ENCODE assay signal across 8 cellular contexts in the genomic region with DNA sequence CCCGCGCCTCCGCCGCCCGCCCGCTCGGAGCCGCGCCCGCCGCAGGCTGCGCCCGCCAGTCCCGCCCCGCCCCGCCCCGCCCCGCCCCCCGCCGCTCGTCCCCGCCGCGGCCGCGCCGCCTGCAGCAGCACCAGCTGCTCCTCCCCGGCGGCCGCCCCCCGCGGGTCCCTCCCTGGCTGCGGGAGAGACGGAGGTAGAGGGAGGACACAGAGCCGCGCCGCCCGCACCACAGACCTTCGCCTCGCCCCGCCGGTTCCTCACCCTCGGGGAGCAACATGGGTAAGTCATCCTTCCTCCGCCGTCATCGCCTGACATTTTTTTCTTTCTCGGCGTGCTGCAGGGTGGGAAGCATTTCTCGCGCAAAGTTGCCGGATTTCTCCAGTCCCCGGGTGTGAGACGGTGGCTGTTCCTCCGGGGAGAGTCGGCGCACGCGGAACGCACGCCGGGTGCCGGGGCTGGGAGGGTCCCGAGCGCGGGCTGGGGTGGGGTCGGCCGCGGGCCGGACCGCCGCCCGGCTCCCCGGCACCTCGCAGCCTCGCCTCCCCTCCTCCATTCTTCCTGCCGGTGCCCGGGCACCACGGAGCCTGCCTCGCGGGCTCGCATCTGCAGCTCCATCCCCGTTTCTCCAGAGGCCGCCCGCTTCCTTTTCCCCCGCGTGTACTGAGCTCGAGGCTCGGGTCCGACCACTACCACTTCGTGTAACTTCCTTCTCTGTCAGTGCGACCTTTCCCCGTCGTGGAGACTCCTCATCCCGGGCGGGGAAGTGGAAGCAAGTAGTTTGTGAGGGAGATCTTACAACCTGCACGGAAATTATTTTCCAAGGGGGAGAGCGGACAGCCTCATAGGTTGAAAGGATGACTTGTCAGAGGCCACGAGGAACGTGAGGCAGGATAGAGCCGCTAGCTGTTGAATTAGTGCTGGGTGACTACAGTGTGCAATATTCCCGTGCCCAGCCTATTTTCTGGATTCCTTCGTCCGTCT. TPM values are rescaled to one million over a fixed set of nuclear protein-coding genes. Genes with fewer than 3 reads are reported as not detected.
A peak's percentile ranks its signal among the peaks of the same experiment; 100 is the strongest.
DNase-seq lines count a peak whose midpoint lies in the region; ATAC-seq and TF ChIP-seq lines count a peak whose summit lies in the region.

A gene with protein sequence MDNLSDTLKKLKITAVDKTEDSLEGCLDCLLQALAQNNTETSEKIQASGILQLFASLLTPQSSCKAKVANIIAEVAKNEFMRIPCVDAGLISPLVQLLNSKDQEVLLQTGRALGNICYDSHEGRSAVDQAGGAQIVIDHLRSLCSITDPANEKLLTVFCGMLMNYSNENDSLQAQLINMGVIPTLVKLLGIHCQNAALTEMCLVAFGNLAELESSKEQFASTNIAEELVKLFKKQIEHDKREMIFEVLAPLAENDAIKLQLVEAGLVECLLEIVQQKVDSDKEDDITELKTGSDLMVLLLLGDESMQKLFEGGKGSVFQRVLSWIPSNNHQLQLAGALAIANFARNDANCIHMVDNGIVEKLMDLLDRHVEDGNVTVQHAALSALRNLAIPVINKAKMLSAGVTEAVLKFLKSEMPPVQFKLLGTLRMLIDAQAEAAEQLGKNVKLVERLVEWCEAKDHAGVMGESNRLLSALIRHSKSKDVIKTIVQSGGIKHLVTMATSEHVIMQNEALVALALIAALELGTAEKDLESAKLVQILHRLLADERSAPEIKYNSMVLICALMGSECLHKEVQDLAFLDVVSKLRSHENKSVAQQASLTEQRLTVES (plus strand): TSS at position 94 of the 981 bp plus-strand sequence. CDS start 182 bp downstream, at position 276.

- H3K27me3 ChIP-seq in osteoblast (ENCODE audit: insufficient read depth, low read length) = no peaks in the 10 kb centered on the region
- H3K27me3 ChIP-seq in tibial nerve = no peaks in the 10 kb centered on the region

- no peak for TF ChIP-seq EP300 in tibial nerve (IDR thresholded peaks at IDR 0.05)

- H3K27me3 Mint-ChIP-seq in glutamatergic neuron (ENCODE audit: unreplicated experiment) = peaks cover 7% of the 10 kb centered on the region

- H3K4me3 ChIP-seq in osteoblast (ENCODE audit: insufficient read depth, low read length) (peak within 1 kb of the TSS; percentile 94), tibial nerve (peak within 1 kb of the TSS; percentile 77 to 91 (median 86))

- ATAC-seq in GM19467 (IDR thresholded peaks at IDR 0.05; ENCODE audit: unreplicated experiment) = peak; percentile 14

- H3K36me3 ChIP-seq in osteoblast (ENCODE audit: insufficient read depth, low read length) = no peaks in the 10 kb centered on the region
- no peaks in the 10 kb centered on the region for H3K36me3 ChIP-seq in tibial nerve

- peak within 1 kb of the TSS; percentile 96 for H2AFZ ChIP-seq in osteoblast (ENCODE audit: low read length)

- H3K36me3 Mint-ChIP-seq in glutamatergic neuron (ENCODE audit: unreplicated experiment) = no peaks in the 10 kb centered on the region

- WGBS in tibial nerve, 2 donors = 0 to 1% methylated on average over 28 to 69 of the region's 103 CpGs

- peak within 1 kb of the TSS; percentile 98 for H3K4me3 Mint-ChIP-seq in glutamatergic neuron (ENCODE audit: unreplicated experiment)

- H3K4me1 ChIP-seq in osteoblast (ENCODE audit: insufficient read depth, low read length) = peaks cover 13% of the 10 kb centered on the region
- H3K4me1 ChIP-seq in tibial nerve = peaks cover 0 to 35% (median 16%) of the 10 kb centered on the region in 4 donors

- H3K27ac ChIP-seq in osteoblast (ENCODE audit: low read depth, low read length) (peak within 1 kb of the TSS; percentile 92), tibial nerve (peak within 1 kb of the TSS; percentile 90 to 96 (median 92))

- TF ChIP-seq CTCF in glutamatergic neuron (IDR thresholded peaks at IDR 0.05; ENCODE audit: partially characterized antibody, unreplicated experiment) = no peak
- TF ChIP-seq CTCF in osteoblast (IDR thresholded peaks at IDR 0.05; ENCODE audit: extremely low read depth, low read depth, low read length) = no peak
- no peak for TF ChIP-seq CTCF in tibial nerve (IDR thresholded peaks at IDR 0.05)

- DNase-seq in CMK (ENCODE audit: low read depth) = peak; percentile 12
- DNase-seq in HS-27A (ENCODE audit: low read depth) = peak; percentile 14
- peak; percentile 86 for DNase-seq in RKO (ENCODE audit: low spot score)
- peak; percentile 27 for DNase-seq in activated naive CD8-positive, alpha-beta T cell treated with anti-CD3 and anti-CD28 coated beads, Interleukin-2, amount 50 U/mL, for 16 hours (ENCODE audit: low read depth, low spot score)
- peak; percentile 56 for DNase-seq in glutamatergic neuron
- peak; percentile 85 for DNase-seq in osteoblast (ENCODE audit: insufficient read length, low spot score, missing footprints)
- peak; percentile 13 to 17 for DNase-seq in tibial nerve (ENCODE audit: low spot score in 2 of 2)

- H3K9me3 ChIP-seq in osteoblast (ENCODE audit: low read depth, low read length) (no peaks in the 10 kb centered on the region), tibial nerve (no peaks in the 10 kb centered on the region)

- H3K9me3 Mint-ChIP-seq in glutamatergic neuron (ENCODE audit: unreplicated experiment) = peaks cover 11% of the 10 kb centered on the region

- peaks cover 7% of the 10 kb centered on the region for H4K20me1 ChIP-seq in osteoblast (ENCODE audit: insufficient read depth, low read length)

- H3K79me2 ChIP-seq in osteoblast (ENCODE audit: insufficient read depth, low read length) = peaks cover 58% of the 10 kb centered on the region

- H3K4me1 Mint-ChIP-seq in glutamatergic neuron (ENCODE audit: low read depth, unreplicated experiment) = peaks cover 17% of the 10 kb centered on the region

- no peak for TF ChIP-seq POLR2A in tibial nerve (IDR thresholded peaks at IDR 0.05)

- H3K4me2 ChIP-seq in osteoblast (ENCODE audit: insufficient read depth, low read length) = peak within 1 kb of the TSS; percentile 91

- H3K27ac Mint-ChIP-seq in glutamatergic neuron (ENCODE audit: unreplicated experiment) = peak within 1 kb of the TSS; percentile 99

RNA-seq across cellular contexts. Expression of the gene that starts here (rescaled TPM):
- total RNA-seq in glutamatergic neuron (ENCODE audit: unreplicated experiment) (121 TPM), osteoblast (60.1 and 62.8 TPM in 2 replicates), tibial nerve (10 to 100 TPM; 40.5 to 61.4 (median 54.1) TPM)

Comparison
In these comparisons a context has a peak if more than half of its experiments do, and no peak if none do; other contexts are left out.
1. Peak in every context shown above with its lines: DNase-seq, ATAC-seq, H3K4me3 ChIP-seq and H3K27ac ChIP-seq.
2. DNase-seq: peak in every context shown above with its lines; median percentile 86 in RKO; 85 in osteoblast; 56 in glutamatergic neuron; 27 in activated naive CD8-positive, alpha-beta T cell treated with anti-CD3 and anti-CD28 coated beads, Interleukin-2, amount 50 U/mL, for 16 hours; 15 in tibial nerve; 14 in HS-27A; 12 in CMK.